Comparison of ENCODE assay signal across 12 cellular contexts in the genomic region with DNA sequence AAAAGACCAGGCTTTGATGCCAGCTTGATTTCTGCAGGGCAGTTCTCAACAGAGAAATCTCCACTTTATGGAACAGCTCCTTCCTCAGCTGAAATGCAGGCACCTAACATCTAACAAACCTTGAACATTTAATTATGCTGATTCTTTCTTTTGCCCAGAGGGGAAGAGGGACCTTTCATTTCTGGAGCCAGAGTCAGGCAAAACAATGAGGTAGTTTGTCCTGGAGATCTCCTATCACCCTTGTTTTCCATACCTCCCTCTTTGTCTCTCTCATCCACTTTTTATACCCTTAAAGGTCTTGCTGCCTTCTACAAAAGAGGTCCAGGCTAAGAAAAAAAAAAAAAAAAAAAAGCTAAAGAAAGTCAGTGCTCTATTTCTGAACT. TPM values are rescaled to one million over a fixed set of nuclear protein-coding genes. Genes with fewer than 3 reads are reported as not detected.
A peak's percentile ranks its signal among the peaks of the same experiment; 100 is the strongest.
DNase-seq lines count a peak whose midpoint lies in the region; ATAC-seq and TF ChIP-seq lines count a peak whose summit lies in the region.
"Had no signal": no experiment of that assay in that cellular context is flagged by ENCODE, and none has a peak within 500 bp of the region (broad histone marks: within the 10 kb centered on the region; RNA-seq: fewer than 3 reads in every experiment).

No MANE protein-coding gene starts in this region.

- H3K9me3 Mint-ChIP-seq in activated CD4-positive, alpha-beta memory T cell treated with anti-CD3 and anti-CD28 coated beads for 36 hours, result no peaks in the 10 kb centered on the region

- H3K14ac ChIP-seq in mesenchymal stem cell (ENCODE audit: low read length in 2 of 2), result no peak overlapping the region

- H3K36me3 ChIP-seq in heart right ventricle (no peaks in the 10 kb centered on the region), right atrium auricular region (no peaks in the 10 kb centered on the region), mesenchymal stem cell (ENCODE audit: control insufficient read depth in 1 of 2, insufficient read depth in 2 of 2, low read depth in 1 of 2, low read length in 2 of 2) (no peaks in the 10 kb centered on the region), upper lobe of right lung (no peaks in the 10 kb centered on the region)

- H3K4me1 ChIP-seq in heart right ventricle (peaks cover 3 to 31% (median 25%) of the 10 kb centered on the region in 9 donors), right atrium auricular region (peaks cover 0 to 15% of the 10 kb centered on the region in 2 donors), mesenchymal stem cell (ENCODE audit: control insufficient read depth, insufficient read depth, low read depth, low read length) (no peaks in the 10 kb centered on the region), upper lobe of right lung (peaks cover 22% of the 10 kb centered on the region)

- intact Hi-C loops in heart right ventricle (cut with DNase I), result no loop called here
- intact Hi-C loops in activated CD4-positive, alpha-beta memory T cell treated with anti-CD3 and anti-CD28 coated beads for 36 hours (cut with micrococcal nuclease), result loop anchor here (5.0 kb wide), 1 partner anchor 37 kb away; no protein-coding TSS in a partner anchor
- intact Hi-C loops in upper lobe of right lung (cut with DNase I), result no loop called here

- no peak overlapping the region for H2AFZ ChIP-seq in mesenchymal stem cell (ENCODE audit: low read depth, low read length)

- no peak overlapping the region for H2BK15ac ChIP-seq in mesenchymal stem cell (ENCODE audit: low read depth, poor library complexity, severe bottlenecking)

- no peaks in the 10 kb centered on the region for H3K79me1 ChIP-seq in mesenchymal stem cell (replicated peaks; ENCODE audit: low read length, poor library complexity, severe bottlenecking)

- no peak overlapping the region for H3K4ac ChIP-seq in mesenchymal stem cell (ENCODE audit: low read depth in 1 of 2, low read length in 2 of 2)

- H3K27me3 ChIP-seq in heart right ventricle (no peaks in the 10 kb centered on the region), right atrium auricular region (no peaks in the 10 kb centered on the region), mesenchymal stem cell (ENCODE audit: control insufficient read depth in 1 of 2, insufficient read depth in 1 of 2, low read length in 2 of 2) (peaks cover 3 to 4% of the 10 kb centered on the region in 2 experiments), upper lobe of right lung (no peaks in the 10 kb centered on the region)

- no peak overlapping the region for H2BK120ac ChIP-seq in mesenchymal stem cell (ENCODE audit: low read depth, low read length)

- H3K9me3 ChIP-seq in heart right ventricle, result no peaks in the 10 kb centered on the region
- no peaks in the 10 kb centered on the region for H3K9me3 ChIP-seq in right atrium auricular region
- no peaks in the 10 kb centered on the region for H3K9me3 ChIP-seq in mesenchymal stem cell (ENCODE audit: control insufficient read depth, low read length)
- H3K9me3 ChIP-seq in upper lobe of right lung, result no peaks in the 10 kb centered on the region

- H3K9ac ChIP-seq in mesenchymal stem cell (ENCODE audit: low read length), result peak overlapping the region; percentile 52

- H4K8ac ChIP-seq in mesenchymal stem cell (ENCODE audit: low read length), result no peak overlapping the region

- H3K4me3 ChIP-seq in heart right ventricle (peak overlapping the region in 4 of 10 donors; percentile 18 to 35 (median 28)), right atrium auricular region (no peak overlapping the region), mesenchymal stem cell (ENCODE audit: insufficient read depth in 1 of 2, low read depth in 1 of 2, low read length in 2 of 2) (no peak overlapping the region), upper lobe of right lung (no peak overlapping the region)

- no peak overlapping the region for H2AK5ac ChIP-seq in mesenchymal stem cell (ENCODE audit: low read length, severe bottlenecking)

- H3K27ac Mint-ChIP-seq in activated CD4-positive, alpha-beta memory T cell treated with anti-CD3 and anti-CD28 coated beads for 36 hours, result peak overlapping the region; percentile 63

- no peak overlapping the region for H3K4me2 ChIP-seq in mesenchymal stem cell (ENCODE audit: low read length, poor library complexity, severe bottlenecking)

- no peak for DNase-seq in heart right ventricle
- DNase-seq in right atrium auricular region (ENCODE audit: low spot score), result no peak
- no peak for DNase-seq in activated CD4-positive, alpha-beta memory T cell treated with anti-CD3 and anti-CD28 coated beads for 36 hours
- no peak for DNase-seq in mesenchymal stem cell
- no peak for DNase-seq in upper lobe of right lung
- DNase-seq in stimulated activated CD4-positive, alpha-beta T cell treated with anti-CD3 and anti-CD28 coated beads, Interleukin-2, amount 100 ng/mL, for 24 hours, result no peak
- no peak for DNase-seq in NCI-H2171 (lab: John Stamatoyannopoulos, UW)
- DNase-seq: NCI-H1092 treated with DMSO at 0.1 percent for 48 hours, small intestine had no signal

- TF ChIP-seq CTCF in heart right ventricle (IDR thresholded peaks at IDR 0.05) (no peak), right atrium auricular region (IDR thresholded peaks at IDR 0.05) (no peak), upper lobe of right lung (IDR thresholded peaks at IDR 0.05) (no peak)

- CTCF ChIA-PET in activated CD4-positive, alpha-beta memory T cell treated with anti-CD3 and anti-CD28 coated beads for 36 hours (lab: Charles Lee), result interaction anchor here (1.1 to 1.7 kb wide), 3 partner anchors 23 to 113 kb away, joined by 3 to 10 read pairs (median 9); no protein-coding TSS in a partner anchor

- no peaks in the 10 kb centered on the region for H3K27me3 Mint-ChIP-seq in activated CD4-positive, alpha-beta memory T cell treated with anti-CD3 and anti-CD28 coated beads for 36 hours

- no peaks in the 10 kb centered on the region for H3K36me3 Mint-ChIP-seq in activated CD4-positive, alpha-beta memory T cell treated with anti-CD3 and anti-CD28 coated beads for 36 hours

- POLR2A ChIA-PET in activated CD4-positive, alpha-beta memory T cell treated with anti-CD3 and anti-CD28 coated beads for 36 hours (lab: Charles Lee), result interaction anchor here (1.2 kb wide), 2 partner anchors 25 to 30 kb away, joined by 3 read pairs; no protein-coding TSS in a partner anchor

- H4K91ac ChIP-seq in mesenchymal stem cell (ENCODE audit: low read length), result no peak overlapping the region

- peaks cover 28% of the 10 kb centered on the region for H3K4me1 Mint-ChIP-seq in activated CD4-positive, alpha-beta memory T cell treated with anti-CD3 and anti-CD28 coated beads for 36 hours (ENCODE audit: low read depth)

- H3K23ac ChIP-seq in mesenchymal stem cell (ENCODE audit: low read length in 2 of 2), result no peak overlapping the region

- H2BK12ac ChIP-seq in mesenchymal stem cell (ENCODE audit: low read length in 2 of 2), result no peak overlapping the region

- ATAC-seq in heart right ventricle, result peak in 1 of 8 donors; percentile 10
- ATAC-seq in upper lobe of right lung, result no peak
- no peak for ATAC-seq in GM18519 (IDR thresholded peaks at IDR 0.05; ENCODE audit: low FRiP score, unreplicated experiment)

- no peak overlapping the region for H3K18ac ChIP-seq in mesenchymal stem cell (ENCODE audit: low read depth in 1 of 2, low read length in 2 of 2)

- peak overlapping the region; percentile 45 for H3K4me3 Mint-ChIP-seq in activated CD4-positive, alpha-beta memory T cell treated with anti-CD3 and anti-CD28 coated beads for 36 hours

- no peak overlapping the region for H2BK5ac ChIP-seq in mesenchymal stem cell (ENCODE audit: low read depth, low read length, poor library complexity, severe bottlenecking)

- H3K27ac ChIP-seq in heart right ventricle (peak overlapping the region in 7 of 10 donors; percentile 1 to 84 (median 67)), right atrium auricular region (peak overlapping the region in 1 of 2 donors; percentile 32), mesenchymal stem cell (ENCODE audit: low read length, poor library complexity, severe bottlenecking) (no peak overlapping the region), upper lobe of right lung (peak overlapping the region; percentile 43)
- H3K27ac ChIP-seq: C4-2B, HL-60 had no signal

RNA-seq across cellular contexts. Expression of a gene that starts 26.1 kb away (rescaled TPM):
- total RNA-seq in heart right ventricle, result 100 to 1,000 TPM in 3 of 10 donors, 10 to 100 TPM in 7; 55.1 to 159 (median 89.3) TPM
- polyA plus RNA-seq in heart right ventricle, result 10 to 100 TPM; 21.6 to 35.8 TPM
- 10 to 100 TPM; 55.4 to 88.4 TPM for total RNA-seq in right atrium auricular region
- 10 to 100 TPM; 40.6 to 40.7 TPM for total RNA-seq in activated CD4-positive, alpha-beta memory T cell treated with anti-CD3 and anti-CD28 coated beads for 36 hours
- 30.7 TPM for polyA plus RNA-seq in mesenchymal stem cell (2013, experiment 1 of 2)
- 32.3 TPM for polyA plus RNA-seq in mesenchymal stem cell (2013, experiment 2 of 2)
- total RNA-seq in upper lobe of right lung, result 96.5 TPM
